Comparison of ENCODE assay signal across 19 cellular contexts in the genomic region with DNA sequence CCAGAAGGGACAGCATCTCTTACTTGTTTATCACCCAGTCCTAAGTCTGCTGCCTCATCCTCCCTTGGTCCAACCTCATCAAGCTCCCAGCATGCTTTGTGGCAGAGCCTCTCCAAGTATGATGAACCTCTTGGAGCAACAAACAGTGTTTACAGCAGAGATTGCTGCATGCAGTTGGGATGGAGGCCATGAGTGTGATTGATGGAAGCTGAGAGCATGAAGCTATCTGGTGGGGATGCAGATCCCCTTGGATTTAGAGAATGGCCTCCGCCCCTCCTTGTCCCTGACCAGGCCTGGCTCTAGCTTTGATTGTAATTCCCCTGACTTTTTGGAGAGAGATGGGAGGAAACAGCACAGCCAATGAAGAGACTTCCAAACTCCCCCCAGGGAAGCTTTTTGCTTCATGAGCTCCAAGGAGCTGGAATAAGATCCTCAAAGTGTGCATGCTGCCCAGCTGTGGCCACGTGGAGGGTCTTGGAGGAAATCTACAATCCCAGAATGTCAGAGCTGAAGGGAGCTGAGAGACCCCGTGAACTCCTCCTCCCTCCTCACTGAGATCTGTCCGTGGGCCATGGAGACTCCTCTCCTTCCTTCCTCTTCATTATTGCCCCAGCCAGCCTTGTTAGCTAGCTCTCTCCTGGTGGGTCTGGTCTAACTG.
DNase-seq lines count a peak whose midpoint lies in the region; ATAC-seq and TF ChIP-seq lines count a peak whose summit lies in the region.
"Had no signal": no experiment of that assay in that cellular context is flagged by ENCODE, and none has a peak within 500 bp of the region (broad histone marks: within the 10 kb centered on the region; RNA-seq: fewer than 3 reads in every experiment).

No MANE protein-coding gene starts in this region.

- no peaks in the 10 kb centered on the region for H3K27me3 Mint-ChIP-seq in activated naive CD4-positive, alpha-beta T cell treated with anti-CD3 and anti-CD28 coated beads, Interleukin-2, amount 50 U/mL, for 24 hours
- H3K27me3 Mint-ChIP-seq in activated naive CD4-positive, alpha-beta T cell treated with anti-CD3 and anti-CD28 coated beads, Interleukin-2, amount 10 ng/mL, durations not matched to agents 7 days and 5 days = no peaks in the 10 kb centered on the region
- no peaks in the 10 kb centered on the region for H3K27me3 Mint-ChIP-seq in CD8-positive, alpha-beta memory T cell
- H3K27me3 Mint-ChIP-seq: CD4-positive, alpha-beta T cell had no signal

- POLR2A ChIA-PET in CD8-positive, alpha-beta memory T cell (lab: Charles Lee) = no interaction called here

- no peaks in the 10 kb centered on the region for H3K27me3 ChIP-seq in right atrium auricular region
- no peaks in the 10 kb centered on the region for H3K27me3 ChIP-seq in vagina
- no peaks in the 10 kb centered on the region for H3K27me3 ChIP-seq in CD8-positive, alpha-beta memory T cell (ENCODE audit: insufficient read depth, low read length, poor library complexity, severe bottlenecking)
- H3K27me3 ChIP-seq: BE2C had no signal

- no peak overlapping the region for H3K4me3 ChIP-seq in right atrium auricular region
- H3K4me3 ChIP-seq in vagina = no peak overlapping the region
- H3K4me3 ChIP-seq in CD8-positive, alpha-beta memory T cell (ENCODE audit: low read length) = no peak overlapping the region
- H3K4me3 ChIP-seq: K562 had no signal

- no peak for TF ChIP-seq POLR2A in vagina (IDR thresholded peaks at IDR 0.05)

- no peaks in the 10 kb centered on the region for H3K36me3 Mint-ChIP-seq in activated naive CD4-positive, alpha-beta T cell treated with anti-CD3 and anti-CD28 coated beads, Interleukin-2, amount 50 U/mL, for 24 hours
- H3K36me3 Mint-ChIP-seq in activated naive CD4-positive, alpha-beta T cell treated with anti-CD3 and anti-CD28 coated beads, Interleukin-2, amount 10 ng/mL, durations not matched to agents 7 days and 5 days = no peaks in the 10 kb centered on the region
- peaks cover 0 to 3% (median 0%) of the 10 kb centered on the region in 3 donors for H3K36me3 Mint-ChIP-seq in CD8-positive, alpha-beta memory T cell

- intact Hi-C loops in sciatic nerve (cut with DNase I) = no loop called here
- intact Hi-C loops in vagina (cut with DNase I) = no loop called here

- H3K27ac Mint-ChIP-seq in activated naive CD4-positive, alpha-beta T cell treated with anti-CD3 and anti-CD28 coated beads, Interleukin-2, amount 50 U/mL, for 24 hours = peak overlapping the region; percentile 1
- no peak overlapping the region for H3K27ac Mint-ChIP-seq in activated naive CD4-positive, alpha-beta T cell treated with anti-CD3 and anti-CD28 coated beads, Interleukin-2, amount 10 ng/mL, durations not matched to agents 7 days and 5 days
- H3K27ac Mint-ChIP-seq in CD8-positive, alpha-beta memory T cell = peak overlapping the region in 1 of 8 donors; percentile 26
- H3K27ac Mint-ChIP-seq: CD4-positive, alpha-beta T cell had no signal

- H3K9me3 Mint-ChIP-seq in activated naive CD4-positive, alpha-beta T cell treated with anti-CD3 and anti-CD28 coated beads, Interleukin-2, amount 50 U/mL, for 24 hours = no peaks in the 10 kb centered on the region
- H3K9me3 Mint-ChIP-seq in activated naive CD4-positive, alpha-beta T cell treated with anti-CD3 and anti-CD28 coated beads, Interleukin-2, amount 10 ng/mL, durations not matched to agents 7 days and 5 days = peaks cover 1% of the 10 kb centered on the region
- no peaks in the 10 kb centered on the region for H3K9me3 Mint-ChIP-seq in CD8-positive, alpha-beta memory T cell
- H3K9me3 Mint-ChIP-seq: CD4-positive, alpha-beta T cell had no signal

- no peak overlapping the region for H3K4me3 Mint-ChIP-seq in activated naive CD4-positive, alpha-beta T cell treated with anti-CD3 and anti-CD28 coated beads, Interleukin-2, amount 50 U/mL, for 24 hours
- no peak overlapping the region for H3K4me3 Mint-ChIP-seq in activated naive CD4-positive, alpha-beta T cell treated with anti-CD3 and anti-CD28 coated beads, Interleukin-2, amount 10 ng/mL, durations not matched to agents 7 days and 5 days
- no peak overlapping the region for H3K4me3 Mint-ChIP-seq in CD8-positive, alpha-beta memory T cell
- H3K4me3 Mint-ChIP-seq: CD4-positive, alpha-beta T cell had no signal

- H3K36me3 ChIP-seq in right atrium auricular region = no peaks in the 10 kb centered on the region
- H3K36me3 ChIP-seq in vagina = no peaks in the 10 kb centered on the region
- no peaks in the 10 kb centered on the region for H3K36me3 ChIP-seq in CD8-positive, alpha-beta memory T cell (ENCODE audit: insufficient read depth, low read length)
- H3K36me3 ChIP-seq: BE2C had no signal

- TF ChIP-seq CTCF in right atrium auricular region (IDR thresholded peaks at IDR 0.05) (no peak), vagina (IDR thresholded peaks at IDR 0.05) (no peak)

- no peaks in the 10 kb centered on the region for H3K9me3 ChIP-seq in right atrium auricular region
- no peaks in the 10 kb centered on the region for H3K9me3 ChIP-seq in vagina
- no peaks in the 10 kb centered on the region for H3K9me3 ChIP-seq in CD8-positive, alpha-beta memory T cell (ENCODE audit: low read length)
- H3K9me3 ChIP-seq: BE2C had no signal

- H3K27ac ChIP-seq in right atrium auricular region (no peak overlapping the region), vagina (peak overlapping the region; percentile 37)
- no peak overlapping the region for H3K27ac ChIP-seq in CD8-positive, alpha-beta memory T cell (ENCODE audit: low read depth, low read length)
- H3K27ac ChIP-seq: RWPE1 had no signal

- H3K4me1 ChIP-seq in right atrium auricular region = peaks cover 0 to 2% of the 10 kb centered on the region in 2 donors
- H3K4me1 ChIP-seq in vagina = peaks cover 4% of the 10 kb centered on the region
- no peaks in the 10 kb centered on the region for H3K4me1 ChIP-seq in CD8-positive, alpha-beta memory T cell (ENCODE audit: insufficient read depth, low read length)
- H3K4me1 ChIP-seq: BE2C had no signal

- CTCF ChIA-PET in activated naive CD4-positive, alpha-beta T cell treated with anti-CD3 and anti-CD28 coated beads, Interleukin-2, amount 10 ng/mL, durations not matched to agents 7 days and 5 days (lab: Charles Lee) = interaction anchor here (1.8 kb wide), 1 partner anchor 9 kb away, joined by 6 read pairs; no protein-coding TSS in a partner anchor
- CTCF ChIA-PET in CD8-positive, alpha-beta memory T cell (lab: Charles Lee) = no interaction called here

- ATAC-seq in sciatic nerve (peak; percentile 82), GM18868 (IDR thresholded peaks at IDR 0.05; ENCODE audit: unreplicated experiment) (no peak)
- ATAC-seq: K562 had no signal

- peaks cover 13% of the 10 kb centered on the region for H3K4me1 Mint-ChIP-seq in activated naive CD4-positive, alpha-beta T cell treated with anti-CD3 and anti-CD28 coated beads, Interleukin-2, amount 50 U/mL, for 24 hours
- peaks cover 6% of the 10 kb centered on the region for H3K4me1 Mint-ChIP-seq in activated naive CD4-positive, alpha-beta T cell treated with anti-CD3 and anti-CD28 coated beads, Interleukin-2, amount 10 ng/mL, durations not matched to agents 7 days and 5 days
- peaks cover 0 to 5% (median 4%) of the 10 kb centered on the region in 3 donors for H3K4me1 Mint-ChIP-seq in CD8-positive, alpha-beta memory T cell

- no peak for DNase-seq in activated naive CD4-positive, alpha-beta T cell treated with anti-CD3 and anti-CD28 coated beads, Interleukin-2, amount 10 ng/mL, durations not matched to agents 7 days and 5 days
- peak; percentile 50 for DNase-seq in right atrium auricular region (ENCODE audit: low spot score)
- DNase-seq in sciatic nerve (ENCODE audit: low spot score) = no peak
- DNase-seq in vagina (ENCODE audit: extremely low spot score in 2 of 2) = no peak
- DNase-seq in CD8-positive, alpha-beta memory T cell = no peak
- no peak for DNase-seq in GOT3 (lab: John Stamatoyannopoulos, UW)
- DNase-seq: 8988T; BE2C; CD4-positive, alpha-beta T cell; DMS79 treated with DMSO at 0.1 percent for 48 hours; MV-4-11; NCI-H1436; NCI-H2029 treated with DMSO at 0.1 percent for 48 hours; NCI-H510A; NCI-H774 had no signal
